In the genomic region with DNA sequence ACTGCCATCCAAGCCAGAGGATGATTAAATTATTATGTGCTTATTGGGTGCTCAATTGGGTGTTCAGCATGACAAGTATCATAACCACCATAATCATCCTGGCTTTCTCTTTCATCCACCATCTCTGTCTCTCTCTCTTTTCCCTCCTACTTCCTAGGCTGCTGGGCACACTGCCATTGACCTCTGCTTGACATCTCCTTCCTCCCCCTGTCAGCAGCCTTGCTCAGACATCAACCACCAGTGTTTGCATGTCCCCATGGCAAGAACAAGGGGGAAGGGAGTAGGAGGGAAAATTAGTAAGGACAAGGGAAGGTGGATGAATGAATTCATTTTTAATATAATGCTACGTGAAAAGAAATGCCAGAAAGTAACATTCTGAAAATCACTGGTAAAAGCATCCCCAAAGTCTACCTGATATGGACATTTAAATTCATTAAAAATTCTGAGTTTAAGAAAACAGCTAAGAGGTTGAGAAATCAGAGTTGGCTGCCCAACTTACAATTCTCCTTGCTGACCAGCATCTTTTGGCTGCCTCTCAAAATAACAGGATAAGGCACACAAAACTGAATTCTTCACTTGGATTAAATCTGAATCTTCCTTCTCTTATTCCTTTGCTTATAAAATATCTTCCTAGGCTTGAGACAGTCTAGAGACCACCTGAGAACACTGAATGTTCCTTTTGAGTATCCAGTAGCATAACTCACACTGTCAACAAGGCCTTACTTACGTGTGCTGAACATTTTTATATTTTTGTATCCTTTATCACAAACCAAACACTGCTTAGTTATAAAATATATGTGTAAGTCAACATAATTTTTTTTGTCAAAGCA, we compare ENCODE assay signal across 13 cellular contexts. TPM values are rescaled to one million over a fixed set of nuclear protein-coding genes. Genes with fewer than 3 reads are reported as not detected.
DNase-seq lines count a peak whose midpoint lies in the region; ATAC-seq and TF ChIP-seq lines count a peak whose summit lies in the region.
"Had no signal": no experiment of that assay in that cellular context is flagged by ENCODE, and none has a peak within 500 bp of the region (broad histone marks: within the 10 kb centered on the region; RNA-seq: fewer than 3 reads in every experiment).

No MANE protein-coding gene starts in this region.

- H3K9me3 Mint-ChIP-seq in WTC11: no peaks in the 10 kb centered on the region

- H3K27ac Mint-ChIP-seq in WTC11: no peak overlapping the region
- H3K27ac Mint-ChIP-seq: stimulated activated naive B cell treated with anti-CD40 and anti-IgM and Interleukin-4, amounts not matched to agents 10 μg/mL and 1 μg/mL and 100 μg/mL, for 72 hours had no signal

- CTCF ChIA-PET in WTC11 (lab: Charles Lee): no interaction called here

- H3K4me1 Mint-ChIP-seq in WTC11: no peaks in the 10 kb centered on the region

- DNase-seq in Daoy (ENCODE audit: low read depth) (peak; percentile 35), NCI-H2227 (lab: John Stamatoyannopoulos, UW; ENCODE audit: unreplicated experiment) (peak; percentile 65), cerebellar cortex (ENCODE audit: low spot score) (peak; percentile 58), lung microvascular endothelial cell (ENCODE audit: low read depth in 2 of 2) (peak; percentile 85 to 90), WTC11 (ENCODE audit: low spot score) (no peak), GOT3 (lab: John Stamatoyannopoulos, UW) (no peak), cerebellum (ENCODE audit: low spot score) (no peak)
- DNase-seq: central memory CD4-positive, alpha-beta T cell; left lung; NCI-H1694 treated with DMSO at 0.1 percent for 48 hours; stimulated activated naive B cell treated with anti-CD40 and anti-IgM and Interleukin-4, amounts not matched to agents 10 μg/mL and 1 μg/mL and 100 μg/mL, for 72 hours had no signal

- ATAC-seq in WTC11: no peak
- no peak for ATAC-seq in GM18861 (IDR thresholded peaks at IDR 0.05; ENCODE audit: unreplicated experiment)
- ATAC-seq: gastroesophageal sphincter; left lung; stimulated activated naive B cell treated with anti-CD40 and anti-IgM and Interleukin-4, amounts not matched to agents 10 μg/mL and 1 μg/mL and 100 μg/mL, for 72 hours had no signal

- POLR2A ChIA-PET in WTC11 (lab: Charles Lee): no interaction called here

- no peak for TF ChIP-seq CTCF in WTC11 (IDR thresholded peaks at IDR 0.05)

- H3K27me3 Mint-ChIP-seq in WTC11 (ENCODE audit: low read depth): no peaks in the 10 kb centered on the region
- H3K27me3 Mint-ChIP-seq: stimulated activated naive B cell treated with anti-CD40 and anti-IgM and Interleukin-4, amounts not matched to agents 10 μg/mL and 1 μg/mL and 100 μg/mL, for 72 hours had no signal

- H3K36me3 Mint-ChIP-seq in WTC11: no peaks in the 10 kb centered on the region
- H3K36me3 Mint-ChIP-seq: stimulated activated naive B cell treated with anti-CD40 and anti-IgM and Interleukin-4, amounts not matched to agents 10 μg/mL and 1 μg/mL and 100 μg/mL, for 72 hours had no signal

- no peak overlapping the region for H3K4me3 Mint-ChIP-seq in WTC11
- H3K4me3 Mint-ChIP-seq: stimulated activated naive B cell treated with anti-CD40 and anti-IgM and Interleukin-4, amounts not matched to agents 10 μg/mL and 1 μg/mL and 100 μg/mL, for 72 hours had no signal

TF ChIP-seq in WTC11, 78 proteins besides CTCF, POLR2A, EP300 and RAD21:
- no peak for TF ChIP-seq TEAD1 (CRISPR knock-in tag; IDR thresholded peaks at IDR 0.05)

RNA-seq across cellular contexts. Expression of gene SNCA, which starts 48.5 kb away (rescaled TPM):
- total RNA-seq in Daoy (2014; rRNA removed; shearing (Covaris generic)): 17.9 and 49.0 TPM in 2 replicates
- total RNA-seq in lung microvascular endothelial cell: 56.2 and 148 TPM in 2 replicates
- total RNA-seq in WTC11 (2021): 14.6 to 16.1 TPM (median 15.0 TPM) in 3 replicates
- 52.7 TPM for total RNA-seq in cerebellum

Comparison
In these comparisons a context has a peak if more than half of its experiments do, and no peak if none do; other contexts are left out.
1. DNase-seq: peak in Daoy (single experiment), NCI-H2227 (single experiment), cerebellar cortex (single experiment) and lung microvascular endothelial cell (2 of 2); none in WTC11 (single experiment), GOT3 (single experiment) and cerebellum (single experiment).